In genomic region chr17:12489307-12489706, GRCh38 we compare ENCODE assay signal across 28 cellular contexts.
"Had no signal": no experiment of that assay in that cellular context is flagged by ENCODE, and none has a peak within 500 bp of the region (broad histone marks: within the 10 kb centered on the region; RNA-seq: fewer than 3 reads in every experiment).

No MANE protein-coding gene starts in this region.

- ATAC-seq: effector memory CD8-positive, alpha-beta T cell; esophagus mucosa; foreskin keratinocyte; gastrocnemius medialis; gastroesophageal sphincter; heart left ventricle; heart right ventricle had no signal

- H3K4me3 ChIP-seq: colonic mucosa, coronary artery, dorsolateral prefrontal cortex, esophagus muscularis mucosa, esophagus squamous epithelium, gastrocnemius medialis, gastroesophageal sphincter, heart left ventricle, heart right ventricle had no signal

- H3K4me3 Mint-ChIP-seq: dendritic cell treated with granulocyte-macrophage colony-stimulating factor and Interleukin-4, amounts not matched to agents 40 ng/mL and 50 ng/mL, for 4 days; effector memory CD8-positive, alpha-beta T cell; endodermal cell had no signal

- H3K27ac Mint-ChIP-seq: dendritic cell treated with granulocyte-macrophage colony-stimulating factor and Interleukin-4, amounts not matched to agents 40 ng/mL and 50 ng/mL, for 4 days; effector memory CD8-positive, alpha-beta T cell; endodermal cell had no signal

- H3K27me3 Mint-ChIP-seq: dendritic cell treated with granulocyte-macrophage colony-stimulating factor and Interleukin-4, amounts not matched to agents 40 ng/mL and 50 ng/mL, for 4 days; effector memory CD8-positive, alpha-beta T cell had no signal

- DNase-seq: colonic mucosa; cortex of kidney; dorsolateral prefrontal cortex; effector CD4-positive, alpha-beta T cell; effector CD8-positive, alpha-beta T cell; effector memory CD4-positive, alpha-beta T cell; effector memory CD8-positive, alpha-beta T cell; endodermal cell; erythroblast; esophagus squamous epithelium; foreskin fibroblast; foreskin melanocyte; gastrocnemius medialis; glutamatergic neuron; head of caudate nucleus; heart left ventricle; heart right ventricle had no signal

- H3K9me3 Mint-ChIP-seq: endodermal cell had no signal

- H3K27ac ChIP-seq: colonic mucosa, coronary artery, dorsolateral prefrontal cortex, epithelial cell of prostate, esophagus muscularis mucosa, esophagus squamous epithelium, foreskin keratinocyte, gastrocnemius medialis, gastroesophageal sphincter, heart left ventricle, heart right ventricle had no signal

- FAIRE-seq: colon, endometrium, endothelial cell of umbilical vein, frontal cortex had no signal

- H3K9me3 ChIP-seq: colonic mucosa, esophagus muscularis mucosa, esophagus squamous epithelium, gastrocnemius medialis, gastroesophageal sphincter, heart left ventricle, heart right ventricle had no signal

- H3K36me3 ChIP-seq: colonic mucosa, esophagus muscularis mucosa, esophagus squamous epithelium, gastrocnemius medialis, gastroesophageal sphincter, heart left ventricle, heart right ventricle had no signal

- H3K4me1 ChIP-seq: colonic mucosa, esophagus muscularis mucosa, esophagus squamous epithelium, foreskin keratinocyte, gastrocnemius medialis, gastroesophageal sphincter, heart left ventricle, heart right ventricle had no signal

- H3K27me3 ChIP-seq: colonic mucosa, esophagus muscularis mucosa, esophagus squamous epithelium, foreskin keratinocyte, gastrocnemius medialis, gastroesophageal sphincter, heart right ventricle had no signal
